11 cellular contexts compared by ENCODE assay signal in genomic region chr17:75084039-75084660, GRCh38. TPM values are rescaled to one million over a fixed set of nuclear protein-coding genes. Genes with fewer than 3 reads are reported as not detected.
DNase-seq lines count a peak whose midpoint lies in the region; ATAC-seq and TF ChIP-seq lines count a peak whose summit lies in the region.
"Had no signal": no experiment of that assay in that cellular context is flagged by ENCODE, and none has a peak within 500 bp of the region (broad histone marks: within the 10 kb centered on the region; RNA-seq: fewer than 3 reads in every experiment).

No MANE protein-coding gene starts in this region.

- TF ChIP-seq CTCF in CD8-positive, alpha-beta T cell (IDR thresholded peaks at IDR 0.05) = no peak
- no peak for TF ChIP-seq CTCF in hepatocyte (IDR thresholded peaks at IDR 0.05; ENCODE audit: poor library complexity)

- WGBS in hepatocyte (ENCODE audit: low lambda C conversion rate, missing lambda C conversion rate) = 74% methylated on average over 14 of the region's 14 CpGs

- H3K27ac Mint-ChIP-seq in CD8-positive, alpha-beta T cell = no peak overlapping the region

- H3K27ac ChIP-seq in CD8-positive, alpha-beta T cell (ENCODE audit: low read depth, low read length) = no peak overlapping the region
- no peak overlapping the region for H3K27ac ChIP-seq in hepatocyte
- H3K27ac ChIP-seq: esophagus muscularis mucosa had no signal

- H3K27me3 ChIP-seq in CD8-positive, alpha-beta T cell (ENCODE audit: insufficient read depth, low read length) = no peaks in the 10 kb centered on the region
- no peaks in the 10 kb centered on the region for H3K27me3 ChIP-seq in hepatocyte

- H3K4me3 Mint-ChIP-seq in CD8-positive, alpha-beta T cell = no peak overlapping the region

- no peak for TF ChIP-seq POLR2A in GM18505 (IDR thresholded peaks at IDR 0.05; ENCODE audit: borderline replicate concordance, extremely low read depth, insufficient read depth, insufficient read length)

- H3K4me2 ChIP-seq in hepatocyte = no peak overlapping the region

- ATAC-seq in CD8-positive, alpha-beta T cell = peak; percentile 27
- ATAC-seq in GM18505 (IDR thresholded peaks at IDR 0.05; ENCODE audit: unreplicated experiment) (no peak), GM21529 (IDR thresholded peaks at IDR 0.05; ENCODE audit: unreplicated experiment) (no peak)

- POLR2A ChIA-PET in CD8-positive, alpha-beta T cell (lab: Charles Lee) = interaction anchor here (1.5 kb wide), 1 partner anchor 11 kb away, joined by 10 read pairs; no protein-coding TSS in a partner anchor

- H4K20me1 ChIP-seq in hepatocyte (ENCODE audit: insufficient read depth, poor library complexity, severe bottlenecking) = no peaks in the 10 kb centered on the region

- H3K27me3 Mint-ChIP-seq in CD8-positive, alpha-beta T cell (ENCODE audit: low read depth) = no peaks in the 10 kb centered on the region

- peaks cover 10% of the 10 kb centered on the region for H3K79me2 ChIP-seq in hepatocyte

- peaks cover 34% of the 10 kb centered on the region for H3K4me1 Mint-ChIP-seq in CD8-positive, alpha-beta T cell (ENCODE audit: low read depth)

- H2AFZ ChIP-seq in hepatocyte = no peak overlapping the region

- no peaks in the 10 kb centered on the region for H3K9me3 ChIP-seq in CD8-positive, alpha-beta T cell (ENCODE audit: low read length)
- H3K9me3 ChIP-seq in hepatocyte (ENCODE audit: low read depth) = no peaks in the 10 kb centered on the region
- H3K9me3 ChIP-seq: esophagus muscularis mucosa, HAP-1 had no signal

- intact Hi-C loops in CD8-positive, alpha-beta T cell (cut with DNase I, micrococcal nuclease) = no loop called here

- no peak overlapping the region for H3K4me3 ChIP-seq in CD8-positive, alpha-beta T cell (ENCODE audit: low read depth, low read length)
- no peak overlapping the region for H3K4me3 ChIP-seq in hepatocyte
- H3K4me3 ChIP-seq: esophagus muscularis mucosa, HAP-1 had no signal

- no peaks in the 10 kb centered on the region for H3K36me3 Mint-ChIP-seq in CD8-positive, alpha-beta T cell

- CTCF ChIA-PET in CD8-positive, alpha-beta T cell (lab: Charles Lee) = interaction anchor here (0.8 to 1.4 kb wide), 3 partner anchors 14 to 122 kb away, joined by 3 to 6 read pairs (median 4); no protein-coding TSS in a partner anchor

- H3K36me3 ChIP-seq in CD8-positive, alpha-beta T cell (ENCODE audit: insufficient read depth, low read length) = no peaks in the 10 kb centered on the region
- H3K36me3 ChIP-seq in hepatocyte (replicated peaks; ENCODE audit: insufficient read depth, low read depth) = no peaks in the 10 kb centered on the region
- H3K36me3 ChIP-seq: esophagus muscularis mucosa had no signal

- no peaks in the 10 kb centered on the region for H3K9me2 ChIP-seq in hepatocyte (replicated peaks; ENCODE audit: insufficient read depth)

- peak in 2 of 7 experiments; percentile 35 to 38 for DNase-seq in CD8-positive, alpha-beta T cell
- DNase-seq in NCI-H69 (lab: John Stamatoyannopoulos, UW) (peak; percentile 66), hepatocyte (ENCODE audit: low spot score) (peak; percentile 67), Kasumi-1 (lab: John Stamatoyannopoulos, UW) (no peak)
- DNase-seq: activated effector memory CD4-positive, alpha-beta T cell treated with Interleukin-2 at 50 U/mL for 16 hours; NCI-H510A had no signal

- H3K9me3 Mint-ChIP-seq in CD8-positive, alpha-beta T cell = no peaks in the 10 kb centered on the region

- peaks cover 29% of the 10 kb centered on the region for H3K4me1 ChIP-seq in CD8-positive, alpha-beta T cell (ENCODE audit: insufficient read depth, low read length)
- peaks cover 29% of the 10 kb centered on the region for H3K4me1 ChIP-seq in hepatocyte (ENCODE audit: insufficient read depth)

RNA-seq across cellular contexts. Expression of gene SLC16A5, which starts 3.6 kb away (rescaled TPM):
- 1 to 10 TPM; 2.9 to 3.6 TPM for total RNA-seq in CD8-positive, alpha-beta T cell
- 11.9 and 12.7 TPM in 2 replicates for total RNA-seq in hepatocyte
- polyA plus RNA-seq in hepatocyte = 12.8 and 15.8 TPM in 2 replicates
- total RNA-seq: HT1080 had no signal

RNA-seq across cellular contexts. Expression of gene ARMC7, which starts 25.6 kb away (rescaled TPM):
- total RNA-seq in CD8-positive, alpha-beta T cell = 1 to 10 TPM; 2.0 to 3.0 TPM
- total RNA-seq in hepatocyte = 2.6 and 3.5 TPM in 2 replicates
- polyA plus RNA-seq in hepatocyte = 4.0 and 4.5 TPM in 2 replicates

RNA-seq across cellular contexts. Expression of gene KCTD2, which starts 37.1 kb away (rescaled TPM):
- total RNA-seq in CD8-positive, alpha-beta T cell = 10 to 100 TPM; 29.4 to 31.7 TPM
- total RNA-seq in hepatocyte = 17.5 and 19.1 TPM in 2 replicates
- 10.1 and 12.7 TPM in 2 replicates for polyA plus RNA-seq in hepatocyte

RNA-seq across cellular contexts. Expression of gene ATP5PD, which starts 37.4 kb away (rescaled TPM):
- total RNA-seq in CD8-positive, alpha-beta T cell = 10 to 100 TPM; 69.9 to 71.6 TPM
- 246 and 296 TPM in 2 replicates for total RNA-seq in hepatocyte
- 307 and 332 TPM in 2 replicates for polyA plus RNA-seq in hepatocyte

RNA-seq across cellular contexts. Expression of gene NT5C, which starts 47.4 kb away (rescaled TPM):
- 10 to 100 TPM; 19.3 to 20.4 TPM for total RNA-seq in CD8-positive, alpha-beta T cell
- 46.3 and 66.8 TPM in 2 replicates for total RNA-seq in hepatocyte
- polyA plus RNA-seq in hepatocyte = 73.3 and 82.2 TPM in 2 replicates

Comparison
In these comparisons a context has a peak if more than half of its experiments do, and no peak if none do; other contexts are left out.
1. DNase-seq: peak in NCI-H69 (single experiment) and hepatocyte (single experiment); none in Kasumi-1 (0 of 2).